Comparison of ENCODE assay signal across 1 cellular context in genomic region chr3:8970971-8971589, GRCh38.
TF ChIP-seq lines count a peak whose summit lies in the region.

No MANE protein-coding gene starts in this region.

TF ChIP-seq in HepG2, 621 proteins besides CTCF, POLR2A, EP300 and RAD21 (continued from another document):
- 0 out of 2 replicates have a peak, but pooled peaks have one; percentile 25 for TF ChIP-seq TFDP2 (CRISPR knock-in tag; IDR thresholded peaks at IDR 0.05)
- TF ChIP-seq STAG1 (CRISPR knock-in tag; IDR thresholded peaks at IDR 0.05) = peak; percentile 93
